ENCODE assay signal across 1 cellular context in genomic region chr1:204326891-204327290, GRCh38.
TF ChIP-seq lines count a peak whose summit lies in the region.

No MANE protein-coding gene starts in this region.

TF ChIP-seq in IMR-90, 13 proteins besides CTCF, POLR2A, EP300 and RAD21:
- TF ChIP-seq MAZ (IDR thresholded peaks at IDR 0.05; ENCODE audit: borderline replicate concordance, low read depth, low read length) (no peak), CHD1 (IDR thresholded peaks at IDR 0.05; ENCODE audit: low read depth, low read length) (no peak), CEBPB (IDR thresholded peaks at IDR 0.05; ENCODE audit: low read depth, low read length) (no peak), SMC3 (IDR thresholded peaks at IDR 0.05; ENCODE audit: low read depth, low read length) (no peak), ELK1 (IDR thresholded peaks at IDR 0.05; ENCODE audit: borderline replicate concordance, low read depth, low read length) (no peak), MXI1 (IDR thresholded peaks at IDR 0.05; ENCODE audit: borderline replicate concordance, low read depth, low read length) (no peak), RFX5 (IDR thresholded peaks at IDR 0.05; ENCODE audit: low read depth, low read length) (no peak), BHLHE40 (IDR thresholded peaks at IDR 0.05; ENCODE audit: low read depth, low read length) (no peak)
